8 cellular contexts compared by ENCODE assay signal in genomic region chr15:29571728-29572454, GRCh38.
DNase-seq lines count a peak whose midpoint lies in the region; ATAC-seq, FAIRE-seq and TF ChIP-seq lines count a peak whose summit lies in the region.

No MANE protein-coding gene starts in this region.

- DNase-seq in activated CD4-positive, alpha-beta T cell treated with anti-CD3 and anti-CD28 coated beads, Interleukin-2, amount 10 ng/mL, durations not matched to agents 7 days and 5 days: no peak
- no peak for DNase-seq in activated CD4-positive, alpha-beta T cell treated with anti-CD3 and anti-CD28 coated beads, Interleukin-2, amount 10 ng/mL, durations not matched to agents 24 days and 14 days
- DNase-seq in small intestine: peak; percentile 70
- DNase-seq in D721Med (ENCODE audit: insufficient read length, low spot score): no peak
- DNase-seq in UCSD-AML1 (lab: John Stamatoyannopoulos, UW; ENCODE audit: unreplicated experiment): no peak

- ATAC-seq in HG02798 (IDR thresholded peaks at IDR 0.05; ENCODE audit: poor library complexity, unreplicated experiment): no peak

- H3K27me3 ChIP-seq in small intestine (ENCODE audit: control insufficient read depth in 2 of 2, insufficient read depth in 2 of 2, low read length in 2 of 2): peaks cover 0 to 14% of the 10 kb centered on the region in 2 donors

- H3K9me3 Mint-ChIP-seq in activated CD4-positive, alpha-beta T cell treated with anti-CD3 and anti-CD28 coated beads, Interleukin-2, amount 10 ng/mL, durations not matched to agents 7 days and 5 days: no peaks in the 10 kb centered on the region
- no peaks in the 10 kb centered on the region for H3K9me3 Mint-ChIP-seq in activated CD4-positive, alpha-beta T cell treated with anti-CD3 and anti-CD28 coated beads, Interleukin-2, amount 10 ng/mL, durations not matched to agents 24 days and 14 days

- H3K9me3 ChIP-seq in iPS-18c (ENCODE audit: control insufficient read depth, insufficient read depth, low read length) (no peaks in the 10 kb centered on the region), small intestine (ENCODE audit: control insufficient read depth, low read depth) (no peaks in the 10 kb centered on the region)

- peaks cover 7% of the 10 kb centered on the region for H3K4me1 Mint-ChIP-seq in activated CD4-positive, alpha-beta T cell treated with anti-CD3 and anti-CD28 coated beads, Interleukin-2, amount 10 ng/mL, durations not matched to agents 7 days and 5 days
- H3K4me1 Mint-ChIP-seq in activated CD4-positive, alpha-beta T cell treated with anti-CD3 and anti-CD28 coated beads, Interleukin-2, amount 10 ng/mL, durations not matched to agents 24 days and 14 days: no peaks in the 10 kb centered on the region

- CTCF ChIA-PET in activated CD4-positive, alpha-beta T cell treated with anti-CD3 and anti-CD28 coated beads, Interleukin-2, amount 10 ng/mL, durations not matched to agents 7 days and 5 days (lab: Charles Lee): interaction anchor here (0.6 kb wide), 1 partner anchor 74 kb away, joined by 4 read pairs; no protein-coding TSS in a partner anchor

- intact Hi-C loops in activated CD4-positive, alpha-beta T cell treated with anti-CD3 and anti-CD28 coated beads, Interleukin-2, amount 10 ng/mL, durations not matched to agents 24 days and 14 days (cut with micrococcal nuclease): no loop called here

- FAIRE-seq in small intestine (lab: Jason Lieb, UNC) (no peak), D721Med (lab: Jason Lieb, UNC) (no peak)

- peak overlapping the region; percentile 67 for H3K27ac ChIP-seq in VCaP
- H3K27ac ChIP-seq in small intestine (ENCODE audit: low read depth in 1 of 2, low read length in 1 of 2): no peak overlapping the region

- peak overlapping the region; percentile 33 for H3K4me3 Mint-ChIP-seq in activated CD4-positive, alpha-beta T cell treated with anti-CD3 and anti-CD28 coated beads, Interleukin-2, amount 10 ng/mL, durations not matched to agents 7 days and 5 days
- H3K4me3 Mint-ChIP-seq in activated CD4-positive, alpha-beta T cell treated with anti-CD3 and anti-CD28 coated beads, Interleukin-2, amount 10 ng/mL, durations not matched to agents 24 days and 14 days: no peak overlapping the region

- POLR2A ChIA-PET in activated CD4-positive, alpha-beta T cell treated with anti-CD3 and anti-CD28 coated beads, Interleukin-2, amount 10 ng/mL, durations not matched to agents 7 days and 5 days (lab: Charles Lee): no interaction called here

- H3K4me1 ChIP-seq in small intestine (ENCODE audit: control insufficient read depth in 2 of 2, insufficient read depth in 1 of 2, low read depth in 1 of 2, low read length in 1 of 2): peaks cover 0 to 4% of the 10 kb centered on the region in 2 donors

- no peak overlapping the region for H3K27ac Mint-ChIP-seq in activated CD4-positive, alpha-beta T cell treated with anti-CD3 and anti-CD28 coated beads, Interleukin-2, amount 10 ng/mL, durations not matched to agents 7 days and 5 days
- no peak overlapping the region for H3K27ac Mint-ChIP-seq in activated CD4-positive, alpha-beta T cell treated with anti-CD3 and anti-CD28 coated beads, Interleukin-2, amount 10 ng/mL, durations not matched to agents 24 days and 14 days

- H3K4me3 ChIP-seq in iPS-18c (ENCODE audit: insufficient read depth, low read depth, low read length): peak overlapping the region; percentile 73; the same call in 1 of the 2 replicates
- H3K4me3 ChIP-seq in small intestine (ENCODE audit: low read depth in 1 of 2, low read length in 2 of 2): no peak overlapping the region

- 2 to 3% (median 2%) methylated on average over 16 of the region's 16 CpGs for WGBS in small intestine, 3 donors

- peaks cover 59% of the 10 kb centered on the region for H3K27me3 Mint-ChIP-seq in activated CD4-positive, alpha-beta T cell treated with anti-CD3 and anti-CD28 coated beads, Interleukin-2, amount 10 ng/mL, durations not matched to agents 7 days and 5 days
- peaks cover 58% of the 10 kb centered on the region for H3K27me3 Mint-ChIP-seq in activated CD4-positive, alpha-beta T cell treated with anti-CD3 and anti-CD28 coated beads, Interleukin-2, amount 10 ng/mL, durations not matched to agents 24 days and 14 days

- peaks cover 4% of the 10 kb centered on the region for H3K36me3 Mint-ChIP-seq in activated CD4-positive, alpha-beta T cell treated with anti-CD3 and anti-CD28 coated beads, Interleukin-2, amount 10 ng/mL, durations not matched to agents 7 days and 5 days (ENCODE audit: low read depth)
- no peaks in the 10 kb centered on the region for H3K36me3 Mint-ChIP-seq in activated CD4-positive, alpha-beta T cell treated with anti-CD3 and anti-CD28 coated beads, Interleukin-2, amount 10 ng/mL, durations not matched to agents 24 days and 14 days (ENCODE audit: low read depth)

- H3K36me3 ChIP-seq in small intestine (ENCODE audit: control insufficient read depth in 2 of 2, insufficient read depth in 2 of 2, low read length in 2 of 2): no peaks in the 10 kb centered on the region

- TF ChIP-seq CTCF in VCaP (conservative IDR thresholded peaks at IDR 0.05) (no peak), D721Med (IDR thresholded peaks at IDR 0.05; ENCODE audit: insufficient read depth, missing control alignments) (no peak)
